In genomic region chr17:64146418-64147109, GRCh38 we compare ENCODE assay signal across 9 cellular contexts. TPM values are rescaled to one million over a fixed set of nuclear protein-coding genes. Genes with fewer than 3 reads are reported as not detected.
DNase-seq lines count a peak whose midpoint lies in the region; ATAC-seq lines count a peak whose summit lies in the region.
"Had no signal": no experiment of that assay in that cellular context is flagged by ENCODE, and none has a peak within 500 bp of the region (broad histone marks: within the 10 kb centered on the region; RNA-seq: fewer than 3 reads in every experiment).

No MANE protein-coding gene starts in this region.

- H3K4me3 ChIP-seq in CD4-positive, alpha-beta memory T cell (ENCODE audit: low read length in 2 of 2): peak overlapping the region; percentile 77 to 95

- H3K36me3 ChIP-seq in CD4-positive, alpha-beta memory T cell (ENCODE audit: insufficient read depth, low read length): peaks cover 6% of the 10 kb centered on the region

- H3K9me3 Mint-ChIP-seq in CD4-positive, alpha-beta memory T cell: no peaks in the 10 kb centered on the region
- H3K9me3 Mint-ChIP-seq in activated CD4-positive, alpha-beta T cell treated with anti-CD3 and anti-CD28 coated beads, Interleukin-2, amount 10 ng/mL, durations not matched to agents 7 days and 5 days: no peaks in the 10 kb centered on the region
- no peaks in the 10 kb centered on the region for H3K9me3 Mint-ChIP-seq in memory B cell
- H3K9me3 Mint-ChIP-seq: T-helper 1 cell treated with Interleukin-12 subunit alpha and Interleukin-12 subunit beta and Interleukin-4 antibody, amounts not matched to agents 30 μg/mL and 1 μg/mL, for 36 hours had no signal

- intact Hi-C loops in CD4-positive, alpha-beta memory T cell (cut with micrococcal nuclease): loop anchor here (2.0 kb wide), 1 partner anchor 136 kb away; no protein-coding TSS in a partner anchor

- H3K27me3 ChIP-seq in CD4-positive, alpha-beta memory T cell (ENCODE audit: insufficient read depth, low read length): no peaks in the 10 kb centered on the region

- ATAC-seq in GM21737 (IDR thresholded peaks at IDR 0.05; ENCODE audit: unreplicated experiment) (peak; percentile 3), memory B cell (ENCODE audit: low read depth) (peak; percentile 6), HG03565 (IDR thresholded peaks at IDR 0.05; ENCODE audit: unreplicated experiment) (no peak)

- H3K4me1 Mint-ChIP-seq in CD4-positive, alpha-beta memory T cell: peaks cover 15 to 30% (median 21%) of the 10 kb centered on the region in 4 donors
- H3K4me1 Mint-ChIP-seq in activated CD4-positive, alpha-beta T cell treated with anti-CD3 and anti-CD28 coated beads, Interleukin-2, amount 10 ng/mL, durations not matched to agents 7 days and 5 days: peaks cover 30% of the 10 kb centered on the region
- H3K4me1 Mint-ChIP-seq in memory B cell: peaks cover 16% of the 10 kb centered on the region

- H3K4me3 Mint-ChIP-seq in CD4-positive, alpha-beta memory T cell: no peak overlapping the region
- H3K4me3 Mint-ChIP-seq in activated CD4-positive, alpha-beta T cell treated with anti-CD3 and anti-CD28 coated beads, Interleukin-2, amount 10 ng/mL, durations not matched to agents 7 days and 5 days: no peak overlapping the region
- H3K4me3 Mint-ChIP-seq in memory B cell: no peak overlapping the region
- H3K4me3 Mint-ChIP-seq: T-helper 1 cell treated with Interleukin-12 subunit alpha and Interleukin-12 subunit beta and Interleukin-4 antibody, amounts not matched to agents 30 μg/mL and 1 μg/mL, for 36 hours had no signal

- H3K27ac ChIP-seq in CD4-positive, alpha-beta memory T cell (ENCODE audit: low read depth, low read length): peak overlapping the region; percentile 87

- no peaks in the 10 kb centered on the region for H3K9me3 ChIP-seq in CD4-positive, alpha-beta memory T cell (ENCODE audit: control insufficient read depth in 1 of 2, low read length in 2 of 2)

- CTCF ChIA-PET in CD4-positive, alpha-beta memory T cell (lab: Charles Lee; ENCODE audit: partially characterized antibody): interaction anchor here (0.9 to 3.1 kb wide), 6 partner anchors 11 to 126 kb away, joined by 4 to 35 read pairs (median 8); partner anchors contain the start of gene ICAM2
- CTCF ChIA-PET in activated CD4-positive, alpha-beta T cell treated with anti-CD3 and anti-CD28 coated beads, Interleukin-2, amount 10 ng/mL, durations not matched to agents 7 days and 5 days (lab: Charles Lee): interaction anchor here (0.9 to 1.9 kb wide), 7 partner anchors 15 to 234 kb away, joined by 4 to 13 read pairs (median 5); partner anchors contain the start of genes ERN1 and GH1

- DNase-seq in CD4-positive, alpha-beta memory T cell: peak in 3 of 5 donors; percentile 46 to 69 (median 53)
- DNase-seq in NCI-H146 (lab: John Stamatoyannopoulos, UW): peak; percentile 79
- DNase-seq in activated CD4-positive, alpha-beta T cell treated with anti-CD3 and anti-CD28 coated beads, Interleukin-2, amount 10 ng/mL, durations not matched to agents 7 days and 5 days: peak; percentile 41
- DNase-seq in effector CD8-positive, alpha-beta T cell (lab: John Stamatoyannopoulos, UW): peak; percentile 53
- DNase-seq in memory B cell (ENCODE audit: low spot score in 2 of 2): no peak
- DNase-seq in stimulated activated naive CD4-positive, alpha-beta T cell treated with Interleukin-2 at 50 U/mL for 16 hours (lab: John Stamatoyannopoulos, UW): peak; percentile 41

- H3K27ac Mint-ChIP-seq in CD4-positive, alpha-beta memory T cell: no peak overlapping the region
- H3K27ac Mint-ChIP-seq in activated CD4-positive, alpha-beta T cell treated with anti-CD3 and anti-CD28 coated beads, Interleukin-2, amount 10 ng/mL, durations not matched to agents 7 days and 5 days: no peak overlapping the region
- H3K27ac Mint-ChIP-seq in memory B cell: no peak overlapping the region
- H3K27ac Mint-ChIP-seq: T-helper 1 cell treated with Interleukin-12 subunit alpha and Interleukin-12 subunit beta and Interleukin-4 antibody, amounts not matched to agents 30 μg/mL and 1 μg/mL, for 36 hours had no signal

- POLR2A ChIA-PET in CD4-positive, alpha-beta memory T cell (lab: Charles Lee; ENCODE audit: partially characterized antibody): interaction anchor here (0.6 to 9.9 kb wide), 67 partner anchors 9 to 700 kb away, joined by 3 to 211 read pairs (median 6); partner anchors contain the start of genes CCDC47, CD79B, CEP95 and CSHL1
- POLR2A ChIA-PET in activated CD4-positive, alpha-beta T cell treated with anti-CD3 and anti-CD28 coated beads, Interleukin-2, amount 10 ng/mL, durations not matched to agents 7 days and 5 days (lab: Charles Lee): interaction anchor here (0.5 to 1.6 kb wide), 5 partner anchors 16 to 450 kb away, joined by 3 to 8 read pairs (median 4); partner anchors contain the start of gene ERN1

- H3K36me3 Mint-ChIP-seq in CD4-positive, alpha-beta memory T cell: peaks cover 8 to 26% of the 10 kb centered on the region in 2 donors
- H3K36me3 Mint-ChIP-seq in activated CD4-positive, alpha-beta T cell treated with anti-CD3 and anti-CD28 coated beads, Interleukin-2, amount 10 ng/mL, durations not matched to agents 7 days and 5 days (ENCODE audit: low read depth): peaks cover 29% of the 10 kb centered on the region
- H3K36me3 Mint-ChIP-seq in memory B cell: no peaks in the 10 kb centered on the region

- H3K4me1 ChIP-seq in CD4-positive, alpha-beta memory T cell (ENCODE audit: insufficient read depth, low read length): peaks cover 22% of the 10 kb centered on the region

- H3K27me3 Mint-ChIP-seq in CD4-positive, alpha-beta memory T cell: no peaks in the 10 kb centered on the region
- no peaks in the 10 kb centered on the region for H3K27me3 Mint-ChIP-seq in activated CD4-positive, alpha-beta T cell treated with anti-CD3 and anti-CD28 coated beads, Interleukin-2, amount 10 ng/mL, durations not matched to agents 7 days and 5 days
- no peaks in the 10 kb centered on the region for H3K27me3 Mint-ChIP-seq in memory B cell

RNA-seq across cellular contexts. Expression of gene ERN1, which starts 16.6 kb away (rescaled TPM):
- total RNA-seq in CD4-positive, alpha-beta memory T cell: 100 to 1,000 TPM; 163 to 172 TPM
- 100 to 1,000 TPM in 1 of 2 donors, 10 to 100 TPM in 1; 47.9 to 124 TPM for polyA plus RNA-seq in CD4-positive, alpha-beta memory T cell
- total RNA-seq in activated CD4-positive, alpha-beta T cell treated with anti-CD3 and anti-CD28 coated beads, Interleukin-2, amount 10 ng/mL, durations not matched to agents 7 days and 5 days: 10 to 100 TPM; 50.1 to 57.5 TPM

Comparison
In these comparisons a context has a peak if more than half of its experiments do, and no peak if none do; other contexts are left out.
1. DNase-seq: peak in CD4-positive, alpha-beta memory T cell (3 of 5), NCI-H146 (single experiment), activated CD4-positive, alpha-beta T cell treated with anti-CD3 and anti-CD28 coated beads, Interleukin-2, amount 10 ng/mL, durations not matched to agents 7 days and 5 days (single experiment), effector CD8-positive, alpha-beta T cell (single experiment) and stimulated activated naive CD4-positive, alpha-beta T cell treated with Interleukin-2 at 50 U/mL for 16 hours (single experiment); none in memory B cell (0 of 2).